ENCODE assay signal across 27 cellular contexts in genomic region chr20:32891491-32891890, GRCh38.
"Had no signal": no experiment of that assay in that cellular context is flagged by ENCODE, and none has a peak within 500 bp of the region (broad histone marks: within the 10 kb centered on the region; RNA-seq: fewer than 3 reads in every experiment).

No MANE protein-coding gene starts in this region.

- H3K27ac Mint-ChIP-seq: naive thymus-derived CD8-positive, alpha-beta T cell; nephron; stimulated activated effector memory CD8-positive, alpha-beta T cell treated with anti-CD3 and anti-CD28 coated beads, Interleukin-12 subunit alpha, Interleukin-12 subunit beta, amount 100 ng/mL, for 72 hours; stimulated activated naive CD8-positive, alpha-beta T cell treated with anti-CD3 and anti-CD28 coated beads, Interleukin-15, Interleukin-2, amounts not matched to agents 100 ng/mL and 50 ng/mL, for 24 hours had no signal

- H3K27ac ChIP-seq: left lung, lower lobe of right lung, pancreas, prostate gland, sigmoid colon, spleen, suprapubic skin, thoracic aorta, tibial artery, upper lobe of right lung had no signal

- H3K9me3 Mint-ChIP-seq: naive thymus-derived CD8-positive, alpha-beta T cell; nephron; stimulated activated effector memory CD8-positive, alpha-beta T cell treated with anti-CD3 and anti-CD28 coated beads, Interleukin-12 subunit alpha, Interleukin-12 subunit beta, amount 100 ng/mL, for 72 hours; stimulated activated naive CD8-positive, alpha-beta T cell treated with anti-CD3 and anti-CD28 coated beads, Interleukin-15, Interleukin-2, amounts not matched to agents 100 ng/mL and 50 ng/mL, for 24 hours had no signal

- H3K9me3 ChIP-seq: left lung, lower lobe of right lung, pancreas, prostate gland, sigmoid colon, spleen, suprapubic skin, thoracic aorta, tibial artery, upper lobe of right lung had no signal

- ATAC-seq: left colon; left lung; lower lobe of right lung; naive thymus-derived CD8-positive, alpha-beta T cell; pancreas; right cardiac atrium; stimulated activated effector memory CD8-positive, alpha-beta T cell treated with anti-CD3 and anti-CD28 coated beads, Interleukin-12 subunit alpha, Interleukin-12 subunit beta, amount 100 ng/mL, for 72 hours; upper lobe of right lung had no signal

- H3K27me3 Mint-ChIP-seq: naive thymus-derived CD8-positive, alpha-beta T cell; stimulated activated naive CD8-positive, alpha-beta T cell treated with anti-CD3 and anti-CD28 coated beads, Interleukin-15, Interleukin-2, amounts not matched to agents 100 ng/mL and 50 ng/mL, for 24 hours had no signal

- H3K36me3 ChIP-seq: left lung, lower lobe of right lung, pancreas, prostate gland, sigmoid colon, spleen, suprapubic skin, thoracic aorta, tibial artery, upper lobe of right lung had no signal

- H3K27me3 ChIP-seq: left lung, pancreas, sigmoid colon, spleen, suprapubic skin, tibial artery, upper lobe of right lung had no signal

- H3K4me3 Mint-ChIP-seq: naive thymus-derived CD8-positive, alpha-beta T cell; nephron; stimulated activated effector memory CD8-positive, alpha-beta T cell treated with anti-CD3 and anti-CD28 coated beads, Interleukin-12 subunit alpha, Interleukin-12 subunit beta, amount 100 ng/mL, for 72 hours; stimulated activated naive CD8-positive, alpha-beta T cell treated with anti-CD3 and anti-CD28 coated beads, Interleukin-15, Interleukin-2, amounts not matched to agents 100 ng/mL and 50 ng/mL, for 24 hours had no signal

- H3K36me3 Mint-ChIP-seq: naive thymus-derived CD8-positive, alpha-beta T cell; stimulated activated effector memory CD8-positive, alpha-beta T cell treated with anti-CD3 and anti-CD28 coated beads, Interleukin-12 subunit alpha, Interleukin-12 subunit beta, amount 100 ng/mL, for 72 hours had no signal

- DNase-seq: head of caudate nucleus; hypothalamus; islet precursor cell; kidney glomerular epithelial cell; left colon; lower lobe of right lung; mammary epithelial cell; mesenchymal stem cell; naive thymus-derived CD8-positive, alpha-beta T cell; pancreas; retina; right cardiac atrium; sigmoid colon; small intestine; spleen; stimulated activated CD4-positive, alpha-beta T cell treated with anti-CD3 and anti-CD28 coated beads, Interleukin-4, amount 100 ng/mL, for 24 hours; stimulated activated naive CD4-positive, alpha-beta T cell; tibial artery; trophoblast cell; upper lobe of right lung had no signal

- H3K4me1 Mint-ChIP-seq: stimulated activated effector memory CD8-positive, alpha-beta T cell treated with anti-CD3 and anti-CD28 coated beads, Interleukin-12 subunit alpha, Interleukin-12 subunit beta, amount 100 ng/mL, for 72 hours had no signal

- H3K4me1 ChIP-seq: left lung, lower lobe of right lung, prostate gland, sigmoid colon, spleen, suprapubic skin, tibial artery, upper lobe of right lung had no signal

- H3K4me3 ChIP-seq: left lung, lower lobe of right lung, pancreas, prostate gland, sigmoid colon, spleen, suprapubic skin, thoracic aorta, tibial artery, upper lobe of right lung had no signal
